10 cellular contexts compared by ENCODE assay signal in genomic region chr6:166007349-166008263, GRCh38.
DNase-seq lines count a peak whose midpoint lies in the region; ATAC-seq and TF ChIP-seq lines count a peak whose summit lies in the region.
"Had no signal": no experiment of that assay in that cellular context is flagged by ENCODE, and none has a peak within 500 bp of the region (broad histone marks: within the 10 kb centered on the region; RNA-seq: fewer than 3 reads in every experiment).

No MANE protein-coding gene starts in this region.

- H3K9ac ChIP-seq in ES-I3 (ENCODE audit: low read depth, low read length), result peak overlapping the region; percentile 51; the same call in 1 of the 2 replicates

- peak; percentile 55 for ATAC-seq in sciatic nerve
- ATAC-seq in activated CD8-positive, alpha-beta memory T cell treated with anti-CD3 and anti-CD28 coated beads, Interleukin-2, amount 10 ng/mL, durations not matched to agents 7 days and 5 days, result no peak
- ATAC-seq: PC-3 had no signal

- H3K36me3 ChIP-seq in ES-I3 (ENCODE audit: insufficient read depth, low read length) (no peaks in the 10 kb centered on the region), left ventricle myocardium inferior (no peaks in the 10 kb centered on the region)

- no peak overlapping the region for H3K27ac Mint-ChIP-seq in activated naive CD8-positive, alpha-beta T cell treated with anti-CD3 and anti-CD28 coated beads for 36 hours
- H3K27ac Mint-ChIP-seq in activated CD8-positive, alpha-beta memory T cell treated with anti-CD3 and anti-CD28 coated beads, Interleukin-2, amount 10 ng/mL, durations not matched to agents 7 days and 5 days, result no peak overlapping the region

- H3K4me1 ChIP-seq in ES-I3 (ENCODE audit: insufficient read depth, low read length), result peaks cover 16% of the 10 kb centered on the region
- H3K4me1 ChIP-seq in left ventricle myocardium inferior, result peaks cover 44% of the 10 kb centered on the region

- peak overlapping the region; percentile 83 for H3K27ac ChIP-seq in left ventricle myocardium inferior (replicated peaks)

- TF ChIP-seq CTCF in left ventricle myocardium inferior (IDR thresholded peaks at IDR 0.05; ENCODE audit: borderline replicate concordance), result no peak

- H3K4me3 Mint-ChIP-seq in activated naive CD8-positive, alpha-beta T cell treated with anti-CD3 and anti-CD28 coated beads for 36 hours, result peak overlapping the region; percentile 26
- H3K4me3 Mint-ChIP-seq in activated CD8-positive, alpha-beta memory T cell treated with anti-CD3 and anti-CD28 coated beads, Interleukin-2, amount 10 ng/mL, durations not matched to agents 7 days and 5 days, result no peak overlapping the region

- CTCF ChIA-PET in activated CD8-positive, alpha-beta memory T cell treated with anti-CD3 and anti-CD28 coated beads, Interleukin-2, amount 10 ng/mL, durations not matched to agents 7 days and 5 days (lab: Charles Lee), result no interaction called here

- no peaks in the 10 kb centered on the region for H3K36me3 Mint-ChIP-seq in activated naive CD8-positive, alpha-beta T cell treated with anti-CD3 and anti-CD28 coated beads for 36 hours
- H3K36me3 Mint-ChIP-seq in activated CD8-positive, alpha-beta memory T cell treated with anti-CD3 and anti-CD28 coated beads, Interleukin-2, amount 10 ng/mL, durations not matched to agents 7 days and 5 days, result no peaks in the 10 kb centered on the region

- intact Hi-C loops in left ventricle myocardium inferior (cut with micrococcal nuclease) (no loop called here), sciatic nerve (cut with DNase I) (no loop called here)

- H3K9me3 Mint-ChIP-seq in activated naive CD8-positive, alpha-beta T cell treated with anti-CD3 and anti-CD28 coated beads for 36 hours, result no peaks in the 10 kb centered on the region
- no peaks in the 10 kb centered on the region for H3K9me3 Mint-ChIP-seq in activated CD8-positive, alpha-beta memory T cell treated with anti-CD3 and anti-CD28 coated beads, Interleukin-2, amount 10 ng/mL, durations not matched to agents 7 days and 5 days (ENCODE audit: low read depth)

- DNase-seq in activated naive CD8-positive, alpha-beta T cell treated with anti-CD3 and anti-CD28 coated beads for 36 hours, result no peak
- DNase-seq in left ventricle myocardium inferior (peak; percentile 71), sciatic nerve (ENCODE audit: low spot score) (peak; percentile 73), epidermal melanocyte (ENCODE audit: insufficient read length, low spot score) (no peak)
- no peak for DNase-seq in activated CD8-positive, alpha-beta memory T cell treated with anti-CD3 and anti-CD28 coated beads, Interleukin-2, amount 10 ng/mL, durations not matched to agents 7 days and 5 days
- no peak for DNase-seq in stimulated activated CD4-positive, alpha-beta T cell treated with anti-CD3 and anti-CD28 coated beads, Interleukin-4, amount 100 ng/mL, for 24 hours
- no peak for DNase-seq in NK-92 treated with Interleukin-12 subunit alpha and Interleukin-12 subunit beta, amount 100 ng/mL, for 24 hours (lab: John Stamatoyannopoulos, UW)
- DNase-seq: activated CD4-positive, alpha-beta T cell treated with anti-CD3 and anti-CD28 coated beads, Interleukin-2, amount 50 U/mL, for 4 hours; PC-3 had no signal

- no peaks in the 10 kb centered on the region for H3K9me3 ChIP-seq in ES-I3 (ENCODE audit: control insufficient read depth, insufficient read depth, low read length)
- H3K9me3 ChIP-seq in left ventricle myocardium inferior (replicated peaks), result no peaks in the 10 kb centered on the region

- peaks cover 93% of the 10 kb centered on the region for H3K27me3 ChIP-seq in left ventricle myocardium inferior (ENCODE audit: low read depth)

- peaks cover 74% of the 10 kb centered on the region for H3K27me3 Mint-ChIP-seq in activated naive CD8-positive, alpha-beta T cell treated with anti-CD3 and anti-CD28 coated beads for 36 hours
- peaks cover 67% of the 10 kb centered on the region for H3K27me3 Mint-ChIP-seq in activated CD8-positive, alpha-beta memory T cell treated with anti-CD3 and anti-CD28 coated beads, Interleukin-2, amount 10 ng/mL, durations not matched to agents 7 days and 5 days

- peak overlapping the region; percentile 60 for H3K4me3 ChIP-seq in left ventricle myocardium inferior

- peaks cover 4% of the 10 kb centered on the region for H3K4me1 Mint-ChIP-seq in activated naive CD8-positive, alpha-beta T cell treated with anti-CD3 and anti-CD28 coated beads for 36 hours
- peaks cover 2% of the 10 kb centered on the region for H3K4me1 Mint-ChIP-seq in activated CD8-positive, alpha-beta memory T cell treated with anti-CD3 and anti-CD28 coated beads, Interleukin-2, amount 10 ng/mL, durations not matched to agents 7 days and 5 days

Comparison
In these comparisons a context has a peak if more than half of its experiments do, and no peak if none do; other contexts are left out.
1. DNase-seq: peak in left ventricle myocardium inferior (single experiment) and sciatic nerve (single experiment); none in activated naive CD8-positive, alpha-beta T cell treated with anti-CD3 and anti-CD28 coated beads for 36 hours (single experiment), activated CD8-positive, alpha-beta memory T cell treated with anti-CD3 and anti-CD28 coated beads, Interleukin-2, amount 10 ng/mL, durations not matched to agents 7 days and 5 days (single experiment), epidermal melanocyte (single experiment), stimulated activated CD4-positive, alpha-beta T cell treated with anti-CD3 and anti-CD28 coated beads, Interleukin-4, amount 100 ng/mL, for 24 hours (single experiment) and NK-92 treated with Interleukin-12 subunit alpha and Interleukin-12 subunit beta, amount 100 ng/mL, for 24 hours (single experiment).